9 cellular contexts compared by ENCODE assay signal in the genomic region with DNA sequence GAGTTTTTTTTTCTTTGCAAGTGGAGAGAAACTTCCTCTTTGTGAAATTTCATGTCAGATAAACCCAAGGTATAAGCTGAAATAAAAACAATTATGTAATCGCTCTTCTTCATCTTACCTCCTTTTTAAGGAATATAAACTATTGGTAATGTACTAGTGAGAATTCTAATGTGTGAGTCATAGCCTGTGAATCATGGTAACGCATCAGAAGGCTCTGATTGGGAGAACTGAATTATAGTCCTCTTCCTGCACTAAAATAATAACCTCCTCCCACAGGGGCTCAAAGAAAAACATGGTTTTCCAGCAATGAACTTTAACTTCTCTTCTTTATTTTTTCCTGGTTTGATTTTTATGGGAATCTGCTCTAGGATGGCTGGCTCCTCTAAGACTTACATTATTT. TPM values are rescaled to one million over a fixed set of nuclear protein-coding genes. Genes with fewer than 3 reads are reported as not detected.
DNase-seq lines count a peak whose midpoint lies in the region; ATAC-seq and TF ChIP-seq lines count a peak whose summit lies in the region.
"Had no signal": no experiment of that assay in that cellular context is flagged by ENCODE, and none has a peak within 500 bp of the region (broad histone marks: within the 10 kb centered on the region; RNA-seq: fewer than 3 reads in every experiment).

No MANE protein-coding gene starts in this region.

- DNase-seq in EL (peak; percentile 80), NCI-H460 (ENCODE audit: extremely low read depth, low read depth) (peak; percentile 37), cardiac fibroblast (ENCODE audit: low read depth in 2 of 2) (peak; percentile 44 to 86), myocyte (ENCODE audit: low read depth) (peak; percentile 40), OCI-M2 (lab: John Stamatoyannopoulos, UW; ENCODE audit: unreplicated experiment) (no peak), NCI-H82 (lab: John Stamatoyannopoulos, UW) (no peak), DMS 273 (lab: John Stamatoyannopoulos, UW; ENCODE audit: unreplicated experiment) (no peak)
- DNase-seq: activated naive CD4-positive, alpha-beta T cell treated with Interleukin-2 at 50 U/mL for 16 hours had no signal

- H3K4me3 ChIP-seq in cardiac fibroblast (replicated peaks in 1 of 2; ENCODE audit: low read depth in 2 of 2, low read length in 2 of 2) = no peak overlapping the region

- no peak for ATAC-seq in HG03025 (IDR thresholded peaks at IDR 0.05; ENCODE audit: low FRiP score, unreplicated experiment)

- no peak for TF ChIP-seq CTCF in cardiac fibroblast (IDR thresholded peaks at IDR 0.05; ENCODE audit: low read depth, low read length)

RNA-seq across cellular contexts. Expression of a gene that starts 57.1 kb away (rescaled TPM):
- total RNA-seq in NCI-H460 (2014; rRNA removed; shearing (Covaris generic)) = 89.2 and 101 TPM in 2 replicates
- 37.8 and 60.6 TPM in 2 replicates for polyA plus RNA-seq in NCI-H460 (2014; cell fraction: nucleus; rRNA removed)
- 27.8 and 31.3 TPM in 2 replicates for total RNA-seq in myocyte
- polyA plus RNA-seq in myocyte (2012) = 54.4 TPM

Comparison
In these comparisons a context has a peak if more than half of its experiments do, and no peak if none do; other contexts are left out.
1. DNase-seq: peak in EL (single experiment), NCI-H460 (single experiment), cardiac fibroblast (2 of 2) and myocyte (single experiment); none in OCI-M2 (single experiment), NCI-H82 (single experiment) and DMS 273 (single experiment).